ENCODE assay signal across 8 cellular contexts in genomic region chr10:11742009-11742778, GRCh38. TPM values are rescaled to one million over a fixed set of nuclear protein-coding genes. Genes with fewer than 3 reads are reported as not detected.
DNase-seq lines count a peak whose midpoint lies in the region; ATAC-seq and TF ChIP-seq lines count a peak whose summit lies in the region.

TSS of gene ECHDC3 (plus strand) at chr10:11742382. CDS start at chr10:11742577, 195 bp downstream.

- H3K9me2 ChIP-seq in OCI-LY1 (ENCODE audit: low read depth, low read length): no peaks in the 10 kb centered on the region

- H3F3A ChIP-seq in OCI-LY1 (ENCODE audit: insufficient read depth, low read length): no peaks in the 10 kb centered on the region

- peaks cover 6% of the 10 kb centered on the region for H3K9me3 Mint-ChIP-seq in activated naive CD8-positive, alpha-beta T cell treated with anti-CD3 and anti-CD28 coated beads for 36 hours

- H3K4me2 ChIP-seq in OCI-LY1 (ENCODE audit: low read length): peak within 1 kb of the TSS; percentile 86

- peaks cover 8% of the 10 kb centered on the region for H3K4me1 Mint-ChIP-seq in activated naive CD8-positive, alpha-beta T cell treated with anti-CD3 and anti-CD28 coated beads for 36 hours

- peak within 1 kb of the TSS; percentile 54; the same call in 1 of the 2 replicates for H2AFZ ChIP-seq in OCI-LY1 (ENCODE audit: low read length)

- H3K9me3 ChIP-seq in OCI-LY1 (ENCODE audit: low read length) (no peaks in the 10 kb centered on the region), cardiac muscle cell (ENCODE audit: low read depth) (no peaks in the 10 kb centered on the region)

- ATAC-seq in GM18498 (IDR thresholded peaks at IDR 0.05; ENCODE audit: unreplicated experiment) (peak; percentile 83), HG02610 (IDR thresholded peaks at IDR 0.05; ENCODE audit: unreplicated experiment) (peak; percentile 82)

- no peak within 1 kb of the TSS for H3K27ac Mint-ChIP-seq in activated naive CD8-positive, alpha-beta T cell treated with anti-CD3 and anti-CD28 coated beads for 36 hours

- peak; percentile 48 for DNase-seq in activated naive CD8-positive, alpha-beta T cell treated with anti-CD3 and anti-CD28 coated beads for 36 hours
- DNase-seq in cardiac muscle cell (ENCODE audit: low read depth in 1 of 2, low spot score in 1 of 2) (peak in 1 of 2 donors; percentile 60), renal cortical epithelial cell (ENCODE audit: low read depth) (no peak), 8988T (no peak)
- DNase-seq in NK-92 treated with Interleukin-12 subunit alpha and Interleukin-12 subunit beta, amount 100 ng/mL, for 24 hours (lab: John Stamatoyannopoulos, UW): no peak

- no peaks in the 10 kb centered on the region for H4K20me1 ChIP-seq in OCI-LY1 (ENCODE audit: insufficient read depth, low read length)

- H3K27me3 ChIP-seq in OCI-LY1 (ENCODE audit: insufficient read depth, low read length): no peaks in the 10 kb centered on the region
- H3K27me3 ChIP-seq in cardiac muscle cell: no peaks in the 10 kb centered on the region

- no peak within 1 kb of the TSS for H3K27ac ChIP-seq in OCI-LY1 (ENCODE audit: low read depth, low read length, poor library complexity, severe bottlenecking)
- no peak within 1 kb of the TSS for H3K27ac ChIP-seq in cardiac muscle cell

- H3K36me3 Mint-ChIP-seq in activated naive CD8-positive, alpha-beta T cell treated with anti-CD3 and anti-CD28 coated beads for 36 hours: peaks cover 1% of the 10 kb centered on the region

- peaks cover 32% of the 10 kb centered on the region for H3K27me3 Mint-ChIP-seq in activated naive CD8-positive, alpha-beta T cell treated with anti-CD3 and anti-CD28 coated beads for 36 hours

- peak within 1 kb of the TSS; percentile 52; the same call in 1 of the 2 replicates for H3K9ac ChIP-seq in OCI-LY1 (ENCODE audit: low read length)

- H3K4me3 Mint-ChIP-seq in activated naive CD8-positive, alpha-beta T cell treated with anti-CD3 and anti-CD28 coated beads for 36 hours: peak within 1 kb of the TSS; percentile 62

- H3K79me2 ChIP-seq in OCI-LY1 (ENCODE audit: insufficient read depth, low read length): no peaks in the 10 kb centered on the region

- no peak for TF ChIP-seq CTCF in OCI-LY1 (IDR thresholded peaks at IDR 0.05; ENCODE audit: low read length)
- TF ChIP-seq CTCF in cardiac muscle cell (IDR thresholded peaks at IDR 0.05; ENCODE audit: low read depth, low read length): no peak

- no peaks in the 10 kb centered on the region for H3K36me3 ChIP-seq in OCI-LY1 (ENCODE audit: insufficient read depth, low read length)
- no peaks in the 10 kb centered on the region for H3K36me3 ChIP-seq in cardiac muscle cell

- peaks cover 10% of the 10 kb centered on the region for H3K4me1 ChIP-seq in OCI-LY1 (ENCODE audit: insufficient read depth, low read length, severe bottlenecking)
- H3K4me1 ChIP-seq in cardiac muscle cell (ENCODE audit: low read depth): peaks cover 8% of the 10 kb centered on the region

- H3K4me3 ChIP-seq in OCI-LY1 (ENCODE audit: low read depth, low read length, poor library complexity, severe bottlenecking) (peak within 1 kb of the TSS; percentile 65), cardiac muscle cell (peak within 1 kb of the TSS; percentile 15)

RNA-seq across cellular contexts. Expression of gene ECHDC3, which starts in this region (rescaled TPM):
- total RNA-seq in activated naive CD8-positive, alpha-beta T cell treated with anti-CD3 and anti-CD28 coated beads for 36 hours: 1 to 10 TPM; 1.9 to 2.0 TPM
- total RNA-seq in cardiac muscle cell: 17.8 and 32.0 TPM in 2 replicates
- 8.4 and 26.3 TPM in 2 replicates for polyA plus RNA-seq in cardiac muscle cell
- 14.9 and 19.0 TPM in 2 replicates for total RNA-seq in renal cortical epithelial cell
